Comparison of ENCODE assay signal across 9 cellular contexts in the genomic region with DNA sequence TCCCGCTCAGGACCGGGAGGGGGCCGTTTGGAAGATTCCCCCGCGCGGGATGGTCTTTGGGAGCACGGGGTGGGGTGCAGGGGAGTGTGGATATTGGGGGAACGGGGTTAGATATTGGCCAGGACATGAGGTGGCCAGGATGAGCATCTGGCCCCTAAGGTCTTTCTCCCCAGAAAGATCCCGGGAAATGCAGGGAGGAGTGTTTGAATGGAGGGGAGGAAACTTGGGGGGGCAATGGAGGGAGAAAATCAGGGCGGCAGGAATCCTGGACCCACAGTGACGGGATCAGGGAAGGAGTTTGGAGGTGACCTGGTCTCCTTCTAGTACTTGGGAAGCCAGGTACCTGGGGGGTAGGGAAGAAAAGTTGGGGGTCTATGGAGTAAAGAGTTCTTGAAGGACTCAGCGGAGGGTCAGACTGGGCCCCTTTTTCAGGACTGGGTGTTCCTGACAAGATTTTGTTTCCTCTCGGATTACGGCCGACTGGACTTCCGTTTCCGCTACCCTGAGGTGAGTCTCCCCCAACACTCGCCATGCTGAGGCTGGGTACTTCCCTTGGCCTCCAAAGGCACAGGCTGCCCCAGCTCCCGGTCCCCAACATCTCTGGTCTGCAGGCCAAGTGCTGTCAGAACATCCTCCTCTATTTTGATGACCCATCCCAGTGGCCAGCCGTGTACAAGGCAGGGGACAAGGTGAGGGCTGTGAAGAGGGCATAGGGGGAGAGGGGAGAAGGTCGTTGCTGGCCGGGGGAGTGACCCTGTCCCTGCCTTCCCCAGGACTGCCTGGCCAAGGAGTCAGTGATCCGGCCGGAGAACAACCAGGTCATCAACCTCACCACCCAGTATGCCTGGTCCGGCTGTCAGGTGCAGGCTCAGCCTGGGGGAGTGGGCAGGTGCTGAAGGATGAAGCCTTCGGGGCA. TPM values are rescaled to one million over a fixed set of nuclear protein-coding genes. Genes with fewer than 3 reads are reported as not detected.
A peak's percentile ranks its signal among the peaks of the same experiment; 100 is the strongest.
DNase-seq lines count a peak whose midpoint lies in the region; ATAC-seq and TF ChIP-seq lines count a peak whose summit lies in the region.
"Had no signal": no experiment of that assay in that cellular context is flagged by ENCODE, and none has a peak within 500 bp of the region (broad histone marks: within the 10 kb centered on the region; RNA-seq: fewer than 3 reads in every experiment).

No MANE protein-coding gene starts in this region.

- TF ChIP-seq CTCF in Panc1 (IDR thresholded peaks at IDR 0.05) (no peak), endodermal cell (conservative IDR thresholded peaks at IDR 0.05) (no peak), psoas muscle (IDR thresholded peaks at IDR 0.05) (no peak)

- in situ Hi-C loops in Panc1 (cut with HindIII; ENCODE audit: low pct_unique_long_range_greater_than_20kb, low sequenced_read_pairs) = no loop called here

- peaks cover 14% of the 10 kb centered on the region for H3K4me1 Mint-ChIP-seq in T-helper 1 cell treated with Interleukin-12 subunit alpha and Interleukin-12 subunit beta and Interleukin-4 antibody, amounts not matched to agents 30 μg/mL and 1 μg/mL, for 36 hours (ENCODE audit: low read depth)
- H3K4me1 Mint-ChIP-seq in endodermal cell = peaks cover 5% of the 10 kb centered on the region

- DNase-seq in T-helper 1 cell (no peak), Panc1 (ENCODE audit: low read depth, low spot score) (no peak), endodermal cell (no peak), psoas muscle (no peak), CD1c-positive myeloid dendritic cell (ENCODE audit: extremely low spot score) (no peak), T1000 (lab: John Stamatoyannopoulos, UW) (no peak)
- no peak for DNase-seq in stimulated activated CD4-positive, alpha-beta T cell treated with anti-CD3 and anti-CD28 coated beads, Interleukin-12 subunit alpha, Interleukin-12 subunit beta, amount 100 ng/mL, for 4 hours
- DNase-seq: NCI-H1048 had no signal

- peaks cover 48% of the 10 kb centered on the region for H3K27me3 Mint-ChIP-seq in T-helper 1 cell treated with Interleukin-12 subunit alpha and Interleukin-12 subunit beta and Interleukin-4 antibody, amounts not matched to agents 30 μg/mL and 1 μg/mL, for 36 hours (ENCODE audit: low read depth)
- peaks cover 53% of the 10 kb centered on the region for H3K27me3 Mint-ChIP-seq in endodermal cell (ENCODE audit: insufficient read depth)

- H3K9ac ChIP-seq in endodermal cell (ENCODE audit: extremely low read depth, low read length, poor library complexity, severe bottlenecking) = no peak overlapping the region

- no peaks in the 10 kb centered on the region for H3K4me1 ChIP-seq in Panc1 (ENCODE audit: control insufficient read depth, insufficient read depth, low read length)
- H3K4me1 ChIP-seq in endodermal cell (ENCODE audit: control insufficient read depth, insufficient read depth, low read length) = no peaks in the 10 kb centered on the region
- H3K4me1 ChIP-seq in psoas muscle = no peaks in the 10 kb centered on the region

- BruUV-seq in Panc1 (replicated peaks; lab: Mats Ljungman, UMichigan) = no TSS peak

- CTCF ChIA-PET in Panc1 (lab: Charles Lee) = no interaction called here

- no peak overlapping the region for H3K27ac Mint-ChIP-seq in T-helper 1 cell treated with Interleukin-12 subunit alpha and Interleukin-12 subunit beta and Interleukin-4 antibody, amounts not matched to agents 30 μg/mL and 1 μg/mL, for 36 hours
- H3K27ac Mint-ChIP-seq in endodermal cell = no peak overlapping the region

- H3K4me3 ChIP-seq in Panc1 (ENCODE audit: low read depth in 2 of 2, low read length in 2 of 2) = peak overlapping the region; percentile 44 to 48
- no peak overlapping the region for H3K4me3 ChIP-seq in endodermal cell (ENCODE audit: low read length)
- H3K4me3 ChIP-seq in psoas muscle = peak overlapping the region; percentile 67

- POLR2A ChIA-PET in Panc1 (lab: Charles Lee) = interaction anchor here (0.5 kb wide), 1 partner anchor 9 kb away, joined by 9 read pairs; no protein-coding TSS in a partner anchor

- H3K4me3 Mint-ChIP-seq in T-helper 1 cell treated with Interleukin-12 subunit alpha and Interleukin-12 subunit beta and Interleukin-4 antibody, amounts not matched to agents 30 μg/mL and 1 μg/mL, for 36 hours = peak overlapping the region; percentile 38
- H3K4me3 Mint-ChIP-seq in endodermal cell = peak overlapping the region; percentile 54

- H3K27me3 ChIP-seq in Panc1 (ENCODE audit: control insufficient read depth, insufficient read depth, low read length) (no peaks in the 10 kb centered on the region), endodermal cell (ENCODE audit: control insufficient read depth, insufficient read depth, low read length, poor library complexity, severe bottlenecking) (peaks cover 23% of the 10 kb centered on the region), psoas muscle (ENCODE audit: insufficient read depth in 3 of 3, low read length in 2 of 3) (peaks cover 0 to 7% (median 2%) of the 10 kb centered on the region in 3 donors)

- ATAC-seq in Panc1 (no peak), psoas muscle (no peak)

- intact Hi-C loops in Panc1 (cut with micrococcal nuclease; ENCODE audit: unreplicated experiment) (no loop called here), psoas muscle (cut with DNase I) (no loop called here)

- 50 to 62% methylated on average over 12 to 26 of the region's 26 CpGs for WGBS in endodermal cell (ENCODE audit: insufficient coverage in 1 of 2, insufficient read length in 1 of 2), 2 experiments
- whole genome bisulfite sequencing in psoas muscle, 3 donors = 25 to 29% (median 27%) methylated on average over 24 to 26 of the region's 26 CpGs

- no peaks in the 10 kb centered on the region for H3K36me3 Mint-ChIP-seq in T-helper 1 cell treated with Interleukin-12 subunit alpha and Interleukin-12 subunit beta and Interleukin-4 antibody, amounts not matched to agents 30 μg/mL and 1 μg/mL, for 36 hours (ENCODE audit: low read depth)
- no peaks in the 10 kb centered on the region for H3K36me3 Mint-ChIP-seq in endodermal cell (ENCODE audit: low read depth)

- H3K9me3 Mint-ChIP-seq in T-helper 1 cell treated with Interleukin-12 subunit alpha and Interleukin-12 subunit beta and Interleukin-4 antibody, amounts not matched to agents 30 μg/mL and 1 μg/mL, for 36 hours = no peaks in the 10 kb centered on the region
- H3K9me3 Mint-ChIP-seq in endodermal cell = no peaks in the 10 kb centered on the region

- H3K36me3 ChIP-seq in Panc1 (ENCODE audit: control insufficient read depth, insufficient read depth, low read length) (no peaks in the 10 kb centered on the region), endodermal cell (ENCODE audit: control insufficient read depth, insufficient read depth, low read length) (no peaks in the 10 kb centered on the region), psoas muscle (ENCODE audit: insufficient read depth in 1 of 2, low read depth in 1 of 2) (no peaks in the 10 kb centered on the region)

- no peak overlapping the region for H3K27ac ChIP-seq in Panc1 (ENCODE audit: low read length)
- H3K27ac ChIP-seq in endodermal cell (ENCODE audit: low read depth, low read length) = no peak overlapping the region
- no peak overlapping the region for H3K27ac ChIP-seq in psoas muscle

- no peaks in the 10 kb centered on the region for H3K9me3 ChIP-seq in Panc1 (ENCODE audit: control insufficient read depth, insufficient read depth, low read depth, low read length)
- no peaks in the 10 kb centered on the region for H3K9me3 ChIP-seq in endodermal cell (ENCODE audit: control insufficient read depth, low read length)
- H3K9me3 ChIP-seq in psoas muscle = no peaks in the 10 kb centered on the region

RNA-seq across cellular contexts. Expression of a gene that starts 1.0 kb away (rescaled TPM):
- 3.0 TPM for total RNA-seq in Panc1 (2021; ENCODE audit: unreplicated experiment)
- 4.3 TPM for polyA plus RNA-seq in Panc1 (2012; ENCODE audit: insufficient read length)
- under 1 TPM; 0.38 to 0.42 TPM for total RNA-seq in endodermal cell
- polyA plus RNA-seq in endodermal cell (2013, experiment 1 of 2) = 4.4 TPM
- 2.2 TPM for polyA plus RNA-seq in endodermal cell (2013, experiment 2 of 2)
- 1 to 10 TPM in 1 of 4 donors, under 1 TPM in 2, not detected in 1; 0.50 to 1.1 (median 0.52) TPM for total RNA-seq in psoas muscle
- 1 to 10 TPM in 1 of 3 donors, under 1 TPM in 2; 0.21 to 2.5 (median 0.57) TPM for polyA plus RNA-seq in psoas muscle

RNA-seq across cellular contexts. Expression of a gene that starts 11.3 kb away (rescaled TPM):
- total RNA-seq in Panc1 (2021; ENCODE audit: unreplicated experiment) = 14.2 TPM
- 25.5 TPM for polyA plus RNA-seq in Panc1 (2012; ENCODE audit: insufficient read length)
- 10 to 100 TPM; 48.0 to 51.4 TPM for total RNA-seq in endodermal cell
- 26.6 TPM for polyA plus RNA-seq in endodermal cell (2013, experiment 1 of 2)
- polyA plus RNA-seq in endodermal cell (2013, experiment 2 of 2) = 28.6 TPM
- total RNA-seq in psoas muscle = 10 to 100 TPM in 3 of 4 donors, 1 to 10 TPM in 1; 7.9 to 21.1 (median 16.8) TPM
- 1 to 10 TPM; 3.3 to 8.1 (median 4.3) TPM for polyA plus RNA-seq in psoas muscle

RNA-seq across cellular contexts. Expression of a gene that starts 11.7 kb away (rescaled TPM):
- total RNA-seq in Panc1 (2021; ENCODE audit: unreplicated experiment) (92.2 TPM), endodermal cell (10 to 100 TPM; 63.0 to 70.2 TPM), psoas muscle (1 to 10 TPM; 4.0 to 7.4 (median 6.4) TPM)
- polyA plus RNA-seq in Panc1 (2012; ENCODE audit: insufficient read length) = 160 TPM
- polyA plus RNA-seq in endodermal cell (2013, experiment 1 of 2) = 105 TPM
- polyA plus RNA-seq in endodermal cell (2013, experiment 2 of 2) = 98.0 TPM
- polyA plus RNA-seq in psoas muscle = 10 to 100 TPM; 12.8 to 17.1 (median 14.8) TPM

RNA-seq across cellular contexts. Expression of a gene that starts 12.2 kb away (rescaled TPM):
- total RNA-seq in Panc1 (2021; ENCODE audit: unreplicated experiment) (2.1 TPM), endodermal cell (1 to 10 TPM; 1.4 to 2.7 TPM), psoas muscle (under 1 TPM in 2 of 4 donors, not detected in 2; 0.19 to 0.51 TPM)
- polyA plus RNA-seq in Panc1 (2012; ENCODE audit: insufficient read length) = 2.2 TPM
- polyA plus RNA-seq in endodermal cell (2013, experiment 1 of 2) = 1.9 TPM
- polyA plus RNA-seq in endodermal cell (2013, experiment 2 of 2) = 2.4 TPM
- under 1 TPM; 0.17 to 0.73 (median 0.60) TPM for polyA plus RNA-seq in psoas muscle

RNA-seq across cellular contexts. Expression of a gene that starts 45.0 kb away (rescaled TPM):
- 67.4 TPM for total RNA-seq in Panc1 (2021; ENCODE audit: unreplicated experiment)
- 49.9 TPM for polyA plus RNA-seq in Panc1 (2012; ENCODE audit: insufficient read length)
- total RNA-seq in endodermal cell = 10 to 100 TPM; 48.6 to 57.6 TPM
- polyA plus RNA-seq in endodermal cell (2013, experiment 1 of 2) = 55.5 TPM
- polyA plus RNA-seq in endodermal cell (2013, experiment 2 of 2) = 51.2 TPM
- 10 to 100 TPM; 28.8 to 55.0 (median 44.2) TPM for total RNA-seq in psoas muscle
- 10 to 100 TPM; 17.1 to 39.3 (median 18.1) TPM for polyA plus RNA-seq in psoas muscle

Comparison
In these comparisons a context has a peak if more than half of its experiments do, and no peak if none do; other contexts are left out.
1. RNA of a gene that starts 11.7 kb away (total RNA-seq): 92.2 TPM in Panc1 (single experiment) and 63.0 to 70.2 TPM in endodermal cell; 4.0 to 7.4 TPM in psoas muscle; every median in the first group is over 4 times any median in the second.